In the genomic region with DNA sequence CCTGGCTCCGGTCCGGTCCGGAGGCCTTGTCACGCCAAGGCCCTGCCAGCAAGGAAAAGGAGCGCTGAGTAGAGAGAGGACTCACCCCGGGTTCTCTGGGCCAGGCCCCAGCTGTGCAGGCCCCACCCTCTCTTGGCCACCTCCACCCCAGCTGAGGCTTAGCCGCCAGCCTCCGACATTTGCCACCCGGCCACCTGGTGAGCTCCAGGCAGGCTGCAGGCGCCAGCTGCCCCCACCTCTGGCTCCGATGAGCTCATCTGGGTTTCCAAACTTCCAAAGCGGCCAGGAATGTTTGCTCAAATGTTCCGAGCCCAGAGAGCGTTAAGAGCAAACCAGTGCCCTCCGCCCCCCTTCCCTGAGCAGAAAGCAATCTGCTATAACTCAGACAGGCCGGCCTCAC, we compare ENCODE assay signal across 8 cellular contexts. TPM values are rescaled to one million over a fixed set of nuclear protein-coding genes. Genes with fewer than 3 reads are reported as not detected.
DNase-seq lines count a peak whose midpoint lies in the region; ATAC-seq and TF ChIP-seq lines count a peak whose summit lies in the region.

No MANE protein-coding gene starts in this region.

- ATAC-seq in left cardiac atrium (peak; percentile 80 to 87), psoas muscle (peak; percentile 87 to 93 (median 90)), HG03442 (IDR thresholded peaks at IDR 0.05; ENCODE audit: unreplicated experiment) (no peak)

- peak overlapping the region; percentile 9 for H3K4me3 ChIP-seq in psoas muscle

- H3K27ac ChIP-seq in RWPE1 = peak overlapping the region; percentile 86
- H3K27ac ChIP-seq in psoas muscle = no peak overlapping the region

- H3K4me1 ChIP-seq in psoas muscle = peaks cover 13% of the 10 kb centered on the region

- intact Hi-C loops in left cardiac atrium (cut with DNase I) (no loop called here), psoas muscle (cut with DNase I) (no loop called here)

- no peaks in the 10 kb centered on the region for H3K36me3 ChIP-seq in psoas muscle (ENCODE audit: insufficient read depth in 1 of 2, low read depth in 1 of 2)

- POLR2A ChIA-PET in RWPE1 (lab: Yijun Ruan, JAX; ENCODE audit: low non-redundant PET) = interaction anchor here (0.5 kb wide), 1 partner anchor 57 kb away, joined by 3 read pairs; no protein-coding TSS in a partner anchor

- CTCF ChIA-PET in RWPE1 (lab: Yijun Ruan, JAX) = interaction anchor here (0.5 kb wide), 1 partner anchor 11 kb away, joined by 4 read pairs; no protein-coding TSS in a partner anchor

- peaks cover 0 to 2% (median 0%) of the 10 kb centered on the region in 3 donors for H3K27me3 ChIP-seq in psoas muscle (ENCODE audit: insufficient read depth in 3 of 3, low read length in 2 of 3)

- no peaks in the 10 kb centered on the region for H3K9me3 ChIP-seq in psoas muscle

- 19 to 21% (median 19%) methylated on average over 16 of the region's 16 CpGs for WGBS in psoas muscle, 3 donors

- peak; percentile 6 for DNase-seq in ELR (ENCODE audit: low read depth)
- no peak for DNase-seq in RWPE1 (ENCODE audit: low spot score)
- peak; percentile 78 for DNase-seq in left cardiac atrium
- peak; percentile 82 to 89 for DNase-seq in psoas muscle
- DNase-seq in activated effector memory CD4-positive, alpha-beta T cell treated with anti-CD3 and anti-CD28 coated beads, Interleukin-2, amount 50 U/mL, for 16 hours = no peak
- DNase-seq in activated gamma-delta T cell treated with Interleukin-2 at 50 U/mL for 16 hours = no peak
- DNase-seq in NCI-H1105 (lab: John Stamatoyannopoulos, UW) = no peak

- no peak for TF ChIP-seq CTCF in RWPE1 (conservative IDR thresholded peaks at IDR 0.05; ENCODE audit: low read depth)
- TF ChIP-seq CTCF in psoas muscle (IDR thresholded peaks at IDR 0.05) = peak; percentile 11

RNA-seq across cellular contexts. Expression of a gene that starts 9.0 kb away (rescaled TPM):
- total RNA-seq in left cardiac atrium (10 to 100 TPM; 12.8 to 13.1 TPM), psoas muscle (10 to 100 TPM in 3 of 4 donors, 1 to 10 TPM in 1; 7.3 to 39.3 (median 21.3) TPM)
- polyA plus RNA-seq in psoas muscle = 10 to 100 TPM in 2 of 3 donors, 1 to 10 TPM in 1; 4.3 to 17.6 (median 14.8) TPM

Comparison
In these comparisons a context has a peak if more than half of its experiments do, and no peak if none do; other contexts are left out.
1. DNase-seq: peak in ELR (single experiment), left cardiac atrium (single experiment) and psoas muscle (2 of 2); none in RWPE1 (single experiment), activated effector memory CD4-positive, alpha-beta T cell treated with anti-CD3 and anti-CD28 coated beads, Interleukin-2, amount 50 U/mL, for 16 hours (single experiment), activated gamma-delta T cell treated with Interleukin-2 at 50 U/mL for 16 hours (single experiment) and NCI-H1105 (single experiment).